Comparison of ENCODE assay signal across 1 cellular context in the genomic region with DNA sequence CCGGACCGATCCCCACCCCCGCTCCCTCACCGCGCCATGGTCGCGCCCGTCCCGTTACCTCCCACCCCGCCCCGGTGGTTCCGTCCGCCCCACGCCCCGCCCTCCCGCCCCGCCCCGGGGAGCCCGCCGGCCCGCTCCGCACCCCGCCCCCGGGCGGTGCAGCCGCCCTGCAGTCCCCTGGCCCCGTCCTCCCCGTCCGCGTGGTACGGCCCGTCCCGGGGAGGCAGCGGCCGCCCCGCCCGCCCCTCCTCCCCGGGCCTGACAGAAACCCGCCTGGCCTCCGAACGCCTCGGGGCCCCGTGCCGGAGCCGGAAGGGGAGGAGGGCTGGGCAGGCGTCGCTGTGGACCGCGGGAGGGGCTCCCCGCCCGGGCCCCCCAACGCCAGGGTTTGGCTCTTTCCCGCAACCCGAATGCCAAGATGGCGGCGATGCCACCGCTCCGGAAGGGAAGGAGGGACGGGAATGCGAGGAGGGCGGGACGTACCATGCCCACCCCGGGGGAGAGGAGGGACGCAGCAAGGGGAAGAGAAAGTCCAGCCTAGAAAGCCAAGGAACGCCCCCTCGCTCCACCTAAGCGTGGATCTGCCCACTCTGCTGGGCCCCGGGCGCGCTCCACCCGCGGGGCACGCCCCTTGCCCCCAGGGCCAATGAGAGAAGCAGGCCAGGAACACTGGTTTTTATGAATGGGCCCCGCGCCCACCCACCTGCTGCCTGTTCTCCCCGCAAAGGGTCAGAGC.
TF ChIP-seq lines count a peak whose summit lies in the region.

A gene (minus strand): TSS at position 56 of the 736 bp plus-strand sequence. CDS start 132 bp downstream, outside the sequence.

TF ChIP-seq in HepG2, 621 proteins besides CTCF, POLR2A, EP300 and RAD21 (continued from another document and continues in another):
- TF ChIP-seq, protein P1, sequence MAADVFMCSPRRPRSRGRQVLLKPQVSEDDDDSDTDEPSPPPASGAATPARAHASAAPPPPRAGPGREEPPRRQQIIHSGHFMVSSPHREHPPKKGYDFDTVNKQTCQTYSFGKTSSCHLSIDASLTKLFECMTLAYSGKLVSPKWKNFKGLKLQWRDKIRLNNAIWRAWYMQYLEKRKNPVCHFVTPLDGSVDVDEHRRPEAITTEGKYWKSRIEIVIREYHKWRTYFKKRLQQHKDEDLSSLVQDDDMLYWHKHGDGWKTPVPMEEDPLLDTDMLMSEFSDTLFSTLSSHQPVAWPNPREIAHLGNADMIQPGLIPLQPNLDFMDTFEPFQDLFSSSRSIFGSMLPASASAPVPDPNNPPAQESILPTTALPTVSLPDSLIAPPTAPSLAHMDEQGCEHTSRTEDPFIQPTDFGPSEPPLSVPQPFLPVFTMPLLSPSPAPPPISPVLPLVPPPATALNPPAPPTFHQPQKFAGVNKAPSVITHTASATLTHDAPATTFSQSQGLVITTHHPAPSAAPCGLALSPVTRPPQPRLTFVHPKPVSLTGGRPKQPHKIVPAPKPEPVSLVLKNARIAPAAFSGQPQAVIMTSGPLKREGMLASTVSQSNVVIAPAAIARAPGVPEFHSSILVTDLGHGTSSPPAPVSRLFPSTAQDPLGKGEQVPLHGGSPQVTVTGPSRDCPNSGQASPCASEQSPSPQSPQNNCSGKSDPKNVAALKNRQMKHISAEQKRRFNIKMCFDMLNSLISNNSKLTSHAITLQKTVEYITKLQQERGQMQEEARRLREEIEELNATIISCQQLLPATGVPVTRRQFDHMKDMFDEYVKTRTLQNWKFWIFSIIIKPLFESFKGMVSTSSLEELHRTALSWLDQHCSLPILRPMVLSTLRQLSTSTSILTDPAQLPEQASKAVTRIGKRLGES (CRISPR knock-in tag; IDR thresholded peaks at IDR 0.05; ENCODE audit: borderline replicate concordance), result no peak
- TF ChIP-seq RELA (CRISPR knock-in tag; IDR thresholded peaks at IDR 0.05), result 0 out of 2 replicates have a peak, but pooled peaks have one; percentile 48
- TF ChIP-seq ZC3H4 (CRISPR knock-in tag; IDR thresholded peaks at IDR 0.05; ENCODE audit: borderline replicate concordance), result peak; percentile 96; the same call in 1 of the 2 replicates
- TF ChIP-seq GABPA (IDR thresholded peaks at IDR 0.05; ENCODE audit: low read depth, low read length), result peak; percentile 71
- TF ChIP-seq GABPA (CRISPR knock-in tag; IDR thresholded peaks at IDR 0.05; ENCODE audit: low read depth), result peak; percentile 87
- TF ChIP-seq, protein P2, sequence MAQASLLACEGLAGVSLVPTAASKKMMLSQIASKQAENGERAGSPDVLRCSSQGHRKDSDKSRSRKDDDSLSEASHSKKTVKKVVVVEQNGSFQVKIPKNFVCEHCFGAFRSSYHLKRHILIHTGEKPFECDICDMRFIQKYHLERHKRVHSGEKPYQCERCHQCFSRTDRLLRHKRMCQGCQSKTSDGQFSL (CRISPR knock-in tag; IDR thresholded peaks at IDR 0.05), result peak; percentile 77
- TF ChIP-seq ZNF337 (CRISPR knock-in tag; IDR thresholded peaks at IDR 0.05; ENCODE audit: borderline replicate concordance, low read depth), result no peak
- TF ChIP-seq RBAK (CRISPR knock-in tag; IDR thresholded peaks at IDR 0.05), result no peak
- 0 out of 2 replicates have a peak, but pooled peaks have one; percentile 64 for TF ChIP-seq ZNF878 (CRISPR knock-in tag; IDR thresholded peaks at IDR 0.05)
- TF ChIP-seq, protein P3, sequence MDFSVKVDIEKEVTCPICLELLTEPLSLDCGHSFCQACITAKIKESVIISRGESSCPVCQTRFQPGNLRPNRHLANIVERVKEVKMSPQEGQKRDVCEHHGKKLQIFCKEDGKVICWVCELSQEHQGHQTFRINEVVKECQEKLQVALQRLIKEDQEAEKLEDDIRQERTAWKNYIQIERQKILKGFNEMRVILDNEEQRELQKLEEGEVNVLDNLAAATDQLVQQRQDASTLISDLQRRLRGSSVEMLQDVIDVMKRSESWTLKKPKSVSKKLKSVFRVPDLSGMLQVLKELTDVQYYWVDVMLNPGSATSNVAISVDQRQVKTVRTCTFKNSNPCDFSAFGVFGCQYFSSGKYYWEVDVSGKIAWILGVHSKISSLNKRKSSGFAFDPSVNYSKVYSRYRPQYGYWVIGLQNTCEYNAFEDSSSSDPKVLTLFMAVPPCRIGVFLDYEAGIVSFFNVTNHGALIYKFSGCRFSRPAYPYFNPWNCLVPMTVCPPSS (IDR thresholded peaks at IDR 0.05), result no peak
- TF ChIP-seq NFATC3 (CRISPR knock-in tag; IDR thresholded peaks at IDR 0.05), result peak; percentile 47; the same call in 1 of the 2 replicates
- TF ChIP-seq, protein P4, sequence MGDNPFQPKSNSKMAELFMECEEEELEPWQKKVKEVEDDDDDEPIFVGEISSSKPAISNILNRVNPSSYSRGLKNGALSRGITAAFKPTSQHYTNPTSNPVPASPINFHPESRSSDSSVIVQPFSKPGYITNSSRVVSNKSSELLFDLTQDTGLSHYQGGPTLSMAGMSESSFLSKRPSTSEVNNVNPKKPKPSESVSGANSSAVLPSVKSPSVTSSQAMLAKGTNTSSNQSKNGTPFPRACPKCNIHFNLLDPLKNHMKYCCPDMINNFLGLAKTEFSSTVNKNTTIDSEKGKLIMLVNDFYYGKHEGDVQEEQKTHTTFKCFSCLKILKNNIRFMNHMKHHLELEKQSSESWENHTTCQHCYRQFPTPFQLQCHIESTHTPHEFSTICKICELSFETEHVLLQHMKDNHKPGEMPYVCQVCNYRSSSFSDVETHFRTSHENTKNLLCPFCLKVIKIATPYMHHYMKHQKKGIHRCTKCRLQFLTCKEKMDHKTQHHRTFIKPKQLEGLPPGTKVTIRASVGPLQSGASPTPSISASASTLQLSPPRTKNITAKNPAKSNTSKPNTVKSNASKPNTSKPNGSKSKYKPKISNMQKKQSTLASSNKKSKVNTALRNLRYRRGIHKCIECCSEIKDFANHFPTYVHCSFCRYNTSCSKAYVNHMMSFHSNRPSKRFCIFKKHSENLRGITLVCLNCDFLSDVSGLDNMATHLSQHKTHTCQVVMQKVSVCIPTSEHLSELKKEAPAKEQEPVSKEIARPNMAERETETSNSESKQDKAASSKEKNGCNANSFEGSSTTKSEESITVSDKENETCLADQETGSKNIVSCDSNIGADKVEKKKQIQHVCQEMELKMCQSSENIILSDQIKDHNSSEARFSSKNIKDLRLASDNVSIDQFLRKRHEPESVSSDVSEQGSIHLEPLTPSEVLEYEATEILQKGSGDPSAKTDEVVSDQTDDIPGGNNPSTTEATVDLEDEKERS (CRISPR knock-in tag; IDR thresholded peaks at IDR 0.05), result no peak
- TF ChIP-seq, protein P5, sequence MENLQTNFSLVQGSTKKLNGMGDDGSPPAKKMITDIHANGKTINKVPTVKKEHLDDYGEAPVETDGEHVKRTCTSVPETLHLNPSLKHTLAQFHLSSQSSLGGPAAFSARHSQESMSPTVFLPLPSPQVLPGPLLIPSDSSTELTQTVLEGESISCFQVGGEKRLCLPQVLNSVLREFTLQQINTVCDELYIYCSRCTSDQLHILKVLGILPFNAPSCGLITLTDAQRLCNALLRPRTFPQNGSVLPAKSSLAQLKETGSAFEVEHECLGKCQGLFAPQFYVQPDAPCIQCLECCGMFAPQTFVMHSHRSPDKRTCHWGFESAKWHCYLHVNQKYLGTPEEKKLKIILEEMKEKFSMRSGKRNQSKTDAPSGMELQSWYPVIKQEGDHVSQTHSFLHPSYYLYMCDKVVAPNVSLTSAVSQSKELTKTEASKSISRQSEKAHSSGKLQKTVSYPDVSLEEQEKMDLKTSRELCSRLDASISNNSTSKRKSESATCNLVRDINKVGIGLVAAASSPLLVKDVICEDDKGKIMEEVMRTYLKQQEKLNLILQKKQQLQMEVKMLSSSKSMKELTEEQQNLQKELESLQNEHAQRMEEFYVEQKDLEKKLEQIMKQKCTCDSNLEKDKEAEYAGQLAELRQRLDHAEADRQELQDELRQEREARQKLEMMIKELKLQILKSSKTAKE (CRISPR knock-in tag; IDR thresholded peaks at IDR 0.05; ENCODE audit: borderline replicate concordance), result no peak
- no peak for TF ChIP-seq ZBTB20 (CRISPR knock-in tag; IDR thresholded peaks at IDR 0.05; ENCODE audit: borderline replicate concordance, low read depth)
- no peak for TF ChIP-seq ZFP36 (IDR thresholded peaks at IDR 0.05; ENCODE audit: borderline replicate concordance, low read depth, low read length, partially characterized antibody)
- TF ChIP-seq CHD4 (IDR thresholded peaks at IDR 0.05; ENCODE audit: borderline replicate concordance, low read length), result no peak
- peak; percentile 84 for TF ChIP-seq ELF1 (CRISPR knock-in tag; IDR thresholded peaks at IDR 0.05)
- TF ChIP-seq, protein P6, sequence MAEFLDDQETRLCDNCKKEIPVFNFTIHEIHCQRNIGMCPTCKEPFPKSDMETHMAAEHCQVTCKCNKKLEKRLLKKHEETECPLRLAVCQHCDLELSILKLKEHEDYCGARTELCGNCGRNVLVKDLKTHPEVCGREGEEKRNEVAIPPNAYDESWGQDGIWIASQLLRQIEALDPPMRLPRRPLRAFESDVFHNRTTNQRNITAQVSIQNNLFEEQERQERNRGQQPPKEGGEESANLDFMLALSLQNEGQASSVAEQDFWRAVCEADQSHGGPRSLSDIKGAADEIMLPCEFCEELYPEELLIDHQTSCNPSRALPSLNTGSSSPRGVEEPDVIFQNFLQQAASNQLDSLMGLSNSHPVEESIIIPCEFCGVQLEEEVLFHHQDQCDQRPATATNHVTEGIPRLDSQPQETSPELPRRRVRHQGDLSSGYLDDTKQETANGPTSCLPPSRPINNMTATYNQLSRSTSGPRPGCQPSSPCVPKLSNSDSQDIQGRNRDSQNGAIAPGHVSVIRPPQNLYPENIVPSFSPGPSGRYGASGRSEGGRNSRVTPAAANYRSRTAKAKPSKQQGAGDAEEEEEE (CRISPR knock-in tag; IDR thresholded peaks at IDR 0.05; ENCODE audit: borderline replicate concordance), result peak; percentile 54; the same call in 1 of the 2 replicates
- peak; percentile 43 for TF ChIP-seq HNRNPK (IDR thresholded peaks at IDR 0.05; ENCODE audit: low read depth, low read length, poor library complexity, severe bottlenecking)
- TF ChIP-seq, protein P7, sequence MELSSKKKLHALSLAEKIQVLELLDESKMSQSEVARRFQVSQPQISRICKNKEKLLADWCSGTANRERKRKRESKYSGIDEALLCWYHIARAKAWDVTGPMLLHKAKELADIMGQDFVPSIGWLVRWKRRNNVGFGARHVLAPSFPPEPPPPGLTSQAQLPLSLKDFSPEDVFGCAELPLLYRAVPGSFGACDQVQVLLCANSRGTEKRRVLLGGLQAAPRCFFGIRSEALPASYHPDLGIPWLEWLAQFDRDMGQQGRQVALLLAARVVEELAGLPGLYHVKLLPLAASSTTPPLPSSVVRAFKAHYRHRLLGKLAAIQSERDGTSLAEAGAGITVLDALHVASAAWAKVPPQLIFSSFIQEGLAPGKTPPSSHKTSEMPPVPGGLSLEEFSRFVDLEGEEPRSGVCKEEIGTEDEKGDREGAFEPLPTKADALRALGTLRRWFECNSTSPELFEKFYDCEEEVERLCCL (CRISPR knock-in tag; IDR thresholded peaks at IDR 0.05; ENCODE audit: borderline replicate concordance), result no peak
- TF ChIP-seq, protein P8, sequence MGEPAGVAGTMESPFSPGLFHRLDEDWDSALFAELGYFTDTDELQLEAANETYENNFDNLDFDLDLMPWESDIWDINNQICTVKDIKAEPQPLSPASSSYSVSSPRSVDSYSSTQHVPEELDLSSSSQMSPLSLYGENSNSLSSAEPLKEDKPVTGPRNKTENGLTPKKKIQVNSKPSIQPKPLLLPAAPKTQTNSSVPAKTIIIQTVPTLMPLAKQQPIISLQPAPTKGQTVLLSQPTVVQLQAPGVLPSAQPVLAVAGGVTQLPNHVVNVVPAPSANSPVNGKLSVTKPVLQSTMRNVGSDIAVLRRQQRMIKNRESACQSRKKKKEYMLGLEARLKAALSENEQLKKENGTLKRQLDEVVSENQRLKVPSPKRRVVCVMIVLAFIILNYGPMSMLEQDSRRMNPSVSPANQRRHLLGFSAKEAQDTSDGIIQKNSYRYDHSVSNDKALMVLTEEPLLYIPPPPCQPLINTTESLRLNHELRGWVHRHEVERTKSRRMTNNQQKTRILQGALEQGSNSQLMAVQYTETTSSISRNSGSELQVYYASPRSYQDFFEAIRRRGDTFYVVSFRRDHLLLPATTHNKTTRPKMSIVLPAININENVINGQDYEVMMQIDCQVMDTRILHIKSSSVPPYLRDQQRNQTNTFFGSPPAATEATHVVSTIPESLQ (CRISPR knock-in tag; conservative IDR thresholded peaks at IDR 0.05), result peak; percentile 77; the same call in 1 of the 2 replicates
- TF ChIP-seq, protein P9, sequence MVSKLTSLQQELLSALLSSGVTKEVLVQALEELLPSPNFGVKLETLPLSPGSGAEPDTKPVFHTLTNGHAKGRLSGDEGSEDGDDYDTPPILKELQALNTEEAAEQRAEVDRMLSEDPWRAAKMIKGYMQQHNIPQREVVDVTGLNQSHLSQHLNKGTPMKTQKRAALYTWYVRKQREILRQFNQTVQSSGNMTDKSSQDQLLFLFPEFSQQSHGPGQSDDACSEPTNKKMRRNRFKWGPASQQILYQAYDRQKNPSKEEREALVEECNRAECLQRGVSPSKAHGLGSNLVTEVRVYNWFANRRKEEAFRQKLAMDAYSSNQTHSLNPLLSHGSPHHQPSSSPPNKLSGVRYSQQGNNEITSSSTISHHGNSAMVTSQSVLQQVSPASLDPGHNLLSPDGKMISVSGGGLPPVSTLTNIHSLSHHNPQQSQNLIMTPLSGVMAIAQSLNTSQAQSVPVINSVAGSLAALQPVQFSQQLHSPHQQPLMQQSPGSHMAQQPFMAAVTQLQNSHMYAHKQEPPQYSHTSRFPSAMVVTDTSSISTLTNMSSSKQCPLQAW (CRISPR knock-in tag; IDR thresholded peaks at IDR 0.05), result peak; percentile 95
- TF ChIP-seq ZNF614 (CRISPR knock-in tag; IDR thresholded peaks at IDR 0.05; ENCODE audit: borderline replicate concordance), result peak; percentile 92; the same call in 1 of the 2 replicates
- TF ChIP-seq ZNF33A (CRISPR knock-in tag; IDR thresholded peaks at IDR 0.05; ENCODE audit: borderline replicate concordance), result no peak; the same call in 1 of the 2 replicates
- TF ChIP-seq ARNT (IDR thresholded peaks at IDR 0.05), result no peak
- TF ChIP-seq, protein P10, sequence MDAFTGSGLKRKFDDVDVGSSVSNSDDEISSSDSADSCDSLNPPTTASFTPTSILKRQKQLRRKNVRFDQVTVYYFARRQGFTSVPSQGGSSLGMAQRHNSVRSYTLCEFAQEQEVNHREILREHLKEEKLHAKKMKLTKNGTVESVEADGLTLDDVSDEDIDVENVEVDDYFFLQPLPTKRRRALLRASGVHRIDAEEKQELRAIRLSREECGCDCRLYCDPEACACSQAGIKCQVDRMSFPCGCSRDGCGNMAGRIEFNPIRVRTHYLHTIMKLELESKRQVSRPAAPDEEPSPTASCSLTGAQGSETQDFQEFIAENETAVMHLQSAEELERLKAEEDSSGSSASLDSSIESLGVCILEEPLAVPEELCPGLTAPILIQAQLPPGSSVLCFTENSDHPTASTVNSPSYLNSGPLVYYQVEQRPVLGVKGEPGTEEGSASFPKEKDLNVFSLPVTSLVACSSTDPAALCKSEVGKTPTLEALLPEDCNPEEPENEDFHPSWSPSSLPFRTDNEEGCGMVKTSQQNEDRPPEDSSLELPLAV (CRISPR knock-in tag; conservative IDR thresholded peaks at IDR 0.05; ENCODE audit: low read depth), result no peak
- no peak for TF ChIP-seq ETV6 (CRISPR knock-in tag; conservative IDR thresholded peaks at IDR 0.05)
- peak; percentile 49; the same call in 1 of the 2 replicates for TF ChIP-seq ZNF124 (CRISPR knock-in tag; IDR thresholded peaks at IDR 0.05)
- no peak for TF ChIP-seq SMARCE1 (IDR thresholded peaks at IDR 0.05; ENCODE audit: borderline replicate concordance)
- TF ChIP-seq HNRNPUL1 (IDR thresholded peaks at IDR 0.05; ENCODE audit: low read depth, low read length), result no peak
